Comparison of ENCODE assay signal across 34 cellular contexts in genomic region chr10:64465653-64466052, GRCh38.
"Had no signal": no experiment of that assay in that cellular context is flagged by ENCODE, and none has a peak within 500 bp of the region (broad histone marks: within the 10 kb centered on the region; RNA-seq: fewer than 3 reads in every experiment).

No MANE protein-coding gene starts in this region.

- DNase-seq: Karpas-422, Kasumi-1, KG1, MG63, MM.1S, MV-4-11, NCI-H1048, NCI-H1092, NCI-H1092 treated with DMSO at 0.1 percent for 48 hours, NCI-H1105, NCI-H1105 treated with DMSO at 0.1 percent for 48 hours, NCI-H1417, NCI-H1417 treated with DMSO at 0.1 percent for 48 hours, NCI-H1436, NCI-H1436 treated with DMSO at 0.1 percent for 48 hours, NCI-H146, NCI-H1694, NCI-H1694 treated with DMSO at 0.1 percent for 48 hours, NCI-H187, NCI-H187 treated with DMSO at 0.1 percent for 48 hours, NCI-H1930, NCI-H2029, NCI-H2029 treated with DMSO at 0.1 percent for 48 hours, NCI-H2081, NCI-H2081 treated with DMSO at 0.1 percent for 48 hours, NCI-H2107, NCI-H2171, NCI-H2171 treated with DMSO at 0.1 percent for 48 hours, NCI-H2227 treated with DMSO at 0.1 percent for 48 hours, NCI-H226, NCI-H345, NCI-H446, NCI-H446 treated with DMSO at 0.1 percent for 48 hours had no signal

- H3K9ac ChIP-seq: KMS-11 had no signal

- H3K4me3 ChIP-seq: MG63 had no signal

- H3K27me3 ChIP-seq: MG63 had no signal

- H3K4me2 ChIP-seq: KMS-11 had no signal

- H3K27ac ChIP-seq: KMS-11 had no signal

- H3K9me3 ChIP-seq: MG63 had no signal

- H3K36me3 ChIP-seq: MG63 had no signal
